In the genomic region with DNA sequence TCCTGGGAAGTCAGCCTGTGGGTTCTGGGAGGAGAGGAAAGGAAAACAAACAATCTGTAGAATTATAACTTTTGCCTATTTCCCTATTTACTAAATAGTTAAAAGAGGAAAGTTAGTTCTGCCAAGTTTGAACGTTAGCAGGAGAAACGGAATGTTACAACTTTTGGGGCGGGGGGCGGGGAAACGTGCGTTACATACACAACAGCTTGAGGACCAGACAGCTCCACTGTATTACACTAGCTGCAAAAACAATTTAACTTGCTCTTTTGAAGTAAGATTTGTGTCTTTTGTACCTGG, we compare ENCODE assay signal across 7 cellular contexts. TPM values are rescaled to one million over a fixed set of nuclear protein-coding genes. Genes with fewer than 3 reads are reported as not detected.
DNase-seq lines count a peak whose midpoint lies in the region; ATAC-seq and TF ChIP-seq lines count a peak whose summit lies in the region.

No MANE protein-coding gene starts in this region.

- no peak for TF ChIP-seq EP300 in stomach (IDR thresholded peaks at IDR 0.05)

- H3K27me3 Mint-ChIP-seq in activated T-helper 17 cell treated with anti-CD3 and anti-CD28 coated beads, Interleukin-2, amount 50 U/mL, for 72 hours: no peaks in the 10 kb centered on the region

- 5 to 14% (median 8%) methylated on average over 6 of the region's 6 CpGs for WGBS in stomach, 5 donors

- TF ChIP-seq CTCF in HL-60 (IDR thresholded peaks at IDR 0.05; ENCODE audit: insufficient read depth, low read length) (no peak), stomach (IDR thresholded peaks at IDR 0.05) (no peak)

- H3K4me3 ChIP-seq in HL-60 (replicated peaks; ENCODE audit: insufficient read depth, low read length): peak overlapping the region; percentile 53
- peak overlapping the region; percentile 29 for H3K4me3 ChIP-seq in iPS-18c (ENCODE audit: insufficient read depth, low read depth, low read length)
- peak overlapping the region; percentile 37 to 56 (median 48) for H3K4me3 ChIP-seq in stomach

- intact Hi-C loops in stomach (cut with DNase I; ENCODE audit: low total_unique reads): no loop called here

- no peaks in the 10 kb centered on the region for H3K36me3 ChIP-seq in stomach

- H3K27me3 ChIP-seq in HL-60 (ENCODE audit: insufficient read depth, poor library complexity, severe bottlenecking): no peaks in the 10 kb centered on the region
- H3K27me3 ChIP-seq in stomach: peaks cover 0 to 55% (median 0%) of the 10 kb centered on the region in 3 donors

- peaks cover 51% of the 10 kb centered on the region for H3K36me3 Mint-ChIP-seq in activated T-helper 17 cell treated with anti-CD3 and anti-CD28 coated beads, Interleukin-2, amount 50 U/mL, for 72 hours (ENCODE audit: low read depth)

- H3K4me3 Mint-ChIP-seq in activated T-helper 17 cell treated with anti-CD3 and anti-CD28 coated beads, Interleukin-2, amount 50 U/mL, for 72 hours: peak overlapping the region; percentile 90

- ATAC-seq in activated T-helper 17 cell treated with anti-CD3 and anti-CD28 coated beads, Interleukin-2, amount 50 U/mL, for 72 hours (replicated peaks): no peak
- ATAC-seq in HG02938 (IDR thresholded peaks at IDR 0.05; ENCODE audit: unreplicated experiment): no peak

- H3K27ac Mint-ChIP-seq in activated T-helper 17 cell treated with anti-CD3 and anti-CD28 coated beads, Interleukin-2, amount 50 U/mL, for 72 hours: peak overlapping the region; percentile 79

- no peaks in the 10 kb centered on the region for H3K9me3 Mint-ChIP-seq in activated T-helper 17 cell treated with anti-CD3 and anti-CD28 coated beads, Interleukin-2, amount 50 U/mL, for 72 hours

- TF ChIP-seq POLR2A in stomach (IDR thresholded peaks at IDR 0.05): no peak

- peaks cover 56% of the 10 kb centered on the region for H3K4me1 Mint-ChIP-seq in activated T-helper 17 cell treated with anti-CD3 and anti-CD28 coated beads, Interleukin-2, amount 50 U/mL, for 72 hours

- H3K4me1 ChIP-seq in stomach: peaks cover 9 to 35% (median 16%) of the 10 kb centered on the region in 4 donors

- no peaks in the 10 kb centered on the region for H3K9me3 ChIP-seq in iPS-18c (ENCODE audit: control insufficient read depth, insufficient read depth, low read length)
- H3K9me3 ChIP-seq in stomach: no peaks in the 10 kb centered on the region

- H3K27ac ChIP-seq in HL-60 (replicated peaks): peak overlapping the region; percentile 70
- H3K27ac ChIP-seq in stomach: peak overlapping the region; percentile 69 to 93 (median 81)

- DNase-seq in HL-60 (ENCODE audit: low read depth in 1 of 2, low spot score in 1 of 2): peak in 1 of 2 experiments; percentile 33
- DNase-seq in stomach: no peak
- no peak for DNase-seq in MV-4-11 (lab: John Stamatoyannopoulos, UW)
- DNase-seq in SHP77 treated with DMSO at 0.1 percent for 48 hours (lab: John Stamatoyannopoulos, UW): no peak

RNA-seq across cellular contexts. Expression of gene PRDM1, which starts 0.5 kb away (rescaled TPM):
- 100 to 1,000 TPM; 138 to 149 TPM for total RNA-seq in activated T-helper 17 cell treated with anti-CD3 and anti-CD28 coated beads, Interleukin-2, amount 50 U/mL, for 72 hours
- total RNA-seq in stomach: 10 to 100 TPM in 2 of 5 donors, 1 to 10 TPM in 2, under 1 TPM in 1; under 0.01 to 22.7 (median 6.4) TPM
- polyA plus RNA-seq in stomach: 1 to 10 TPM; 3.1 to 7.0 (median 3.6) TPM

Comparison
In these comparisons a context has a peak if more than half of its experiments do, and no peak if none do; other contexts are left out.
1. RNA of gene PRDM1, which starts 0.5 kb away (total RNA-seq): 138 to 149 TPM in activated T-helper 17 cell treated with anti-CD3 and anti-CD28 coated beads, Interleukin-2, amount 50 U/mL, for 72 hours; under 0.01 to 22.7 TPM in stomach; every median in the first group is over 4 times any median in the second.
2. Peak in every context shown above with its lines, with median percentiles within 50 percentile points of each other: H3K4me3 ChIP-seq.